7 cellular contexts compared by ENCODE assay signal in genomic region chr15:66234798-66235197, GRCh38. TPM values are rescaled to one million over a fixed set of nuclear protein-coding genes. Genes with fewer than 3 reads are reported as not detected.
"Had no signal": no experiment of that assay in that cellular context is flagged by ENCODE, and none has a peak within 500 bp of the region (broad histone marks: within the 10 kb centered on the region; RNA-seq: fewer than 3 reads in every experiment).

No MANE protein-coding gene starts in this region.

- H3K4me1 ChIP-seq: HAP-1 had no signal

- H3K36me3 ChIP-seq: HAP-1 had no signal

- H3K27ac ChIP-seq: GM23248 had no signal

- H3K4me3 Mint-ChIP-seq: GM23338, H9, HFFc6 had no signal

- H3K9me3 ChIP-seq: HAP-1 had no signal

- H3K27ac Mint-ChIP-seq: GM23338, HFFc6 had no signal

- H3K4me3 ChIP-seq: GM23248, GM23338, HAP-1 had no signal

- DNase-seq: GM23248, GOT3, HCEC 1CT, HFFc6 had no signal

- H3K9me3 Mint-ChIP-seq: GM23338, H9, HFFc6 had no signal

RNA-seq across cellular contexts. Expression of gene MEGF11, which starts 18.8 kb away (rescaled TPM):
- total RNA-seq: GM23248, HFFc6 had no signal
